ENCODE assay signal across 1 cellular context in the genomic region with DNA sequence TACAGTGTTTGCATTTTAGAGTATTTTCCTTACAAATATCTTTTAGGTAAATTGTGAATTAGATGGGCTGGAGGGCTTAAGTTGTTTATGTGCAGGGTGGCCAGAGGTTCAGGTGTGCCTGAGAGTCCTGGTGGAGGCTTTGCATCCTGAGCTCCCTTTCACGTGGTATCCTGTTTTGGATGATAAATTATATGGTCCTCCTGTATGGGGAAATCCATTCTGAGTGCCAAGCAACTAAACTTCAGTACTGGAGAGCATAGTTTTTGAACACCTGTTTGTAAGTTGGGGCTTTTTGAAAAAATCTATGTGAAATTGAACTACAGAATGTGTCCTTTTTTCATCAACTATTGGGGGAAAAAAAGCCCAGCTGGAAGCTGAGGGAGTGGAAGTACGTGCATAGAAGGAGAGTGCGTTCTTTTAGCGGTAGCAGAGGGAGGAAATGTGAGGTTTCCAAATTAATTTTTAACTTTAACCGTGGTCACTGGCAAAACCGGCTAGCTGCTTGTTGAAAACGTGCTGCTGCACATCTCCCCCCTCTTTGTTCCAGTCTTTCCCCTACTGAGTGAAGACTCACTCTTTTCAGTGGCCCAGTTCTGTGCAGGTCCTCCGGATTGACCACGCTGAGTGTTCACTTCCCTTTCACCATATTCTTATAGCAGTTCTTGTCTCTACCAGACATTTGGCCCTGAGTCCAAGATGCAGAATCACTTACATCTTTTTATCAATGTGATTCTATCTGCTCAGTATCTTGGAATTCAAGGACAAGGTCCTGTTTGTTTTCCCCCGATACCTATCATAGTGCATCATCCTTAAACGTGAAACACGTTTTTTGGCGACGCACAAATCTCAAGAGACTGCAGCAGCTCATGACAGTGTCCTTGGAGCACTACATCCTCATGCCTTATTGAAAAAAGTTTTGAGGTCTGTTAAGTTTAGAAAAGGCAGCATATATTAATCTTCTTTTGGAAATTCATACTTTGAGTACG.
TF ChIP-seq lines count a peak whose summit lies in the region.

No MANE protein-coding gene starts in this region.

TF ChIP-seq in HepG2, 621 proteins besides CTCF, POLR2A, EP300 and RAD21 (continued from another document and continues in another):
- 0 out of 2 replicates have a peak, but pooled peaks have one; percentile 32 for TF ChIP-seq ATF1 (CRISPR knock-in tag; IDR thresholded peaks at IDR 0.05)
- TF ChIP-seq, protein P1, sequence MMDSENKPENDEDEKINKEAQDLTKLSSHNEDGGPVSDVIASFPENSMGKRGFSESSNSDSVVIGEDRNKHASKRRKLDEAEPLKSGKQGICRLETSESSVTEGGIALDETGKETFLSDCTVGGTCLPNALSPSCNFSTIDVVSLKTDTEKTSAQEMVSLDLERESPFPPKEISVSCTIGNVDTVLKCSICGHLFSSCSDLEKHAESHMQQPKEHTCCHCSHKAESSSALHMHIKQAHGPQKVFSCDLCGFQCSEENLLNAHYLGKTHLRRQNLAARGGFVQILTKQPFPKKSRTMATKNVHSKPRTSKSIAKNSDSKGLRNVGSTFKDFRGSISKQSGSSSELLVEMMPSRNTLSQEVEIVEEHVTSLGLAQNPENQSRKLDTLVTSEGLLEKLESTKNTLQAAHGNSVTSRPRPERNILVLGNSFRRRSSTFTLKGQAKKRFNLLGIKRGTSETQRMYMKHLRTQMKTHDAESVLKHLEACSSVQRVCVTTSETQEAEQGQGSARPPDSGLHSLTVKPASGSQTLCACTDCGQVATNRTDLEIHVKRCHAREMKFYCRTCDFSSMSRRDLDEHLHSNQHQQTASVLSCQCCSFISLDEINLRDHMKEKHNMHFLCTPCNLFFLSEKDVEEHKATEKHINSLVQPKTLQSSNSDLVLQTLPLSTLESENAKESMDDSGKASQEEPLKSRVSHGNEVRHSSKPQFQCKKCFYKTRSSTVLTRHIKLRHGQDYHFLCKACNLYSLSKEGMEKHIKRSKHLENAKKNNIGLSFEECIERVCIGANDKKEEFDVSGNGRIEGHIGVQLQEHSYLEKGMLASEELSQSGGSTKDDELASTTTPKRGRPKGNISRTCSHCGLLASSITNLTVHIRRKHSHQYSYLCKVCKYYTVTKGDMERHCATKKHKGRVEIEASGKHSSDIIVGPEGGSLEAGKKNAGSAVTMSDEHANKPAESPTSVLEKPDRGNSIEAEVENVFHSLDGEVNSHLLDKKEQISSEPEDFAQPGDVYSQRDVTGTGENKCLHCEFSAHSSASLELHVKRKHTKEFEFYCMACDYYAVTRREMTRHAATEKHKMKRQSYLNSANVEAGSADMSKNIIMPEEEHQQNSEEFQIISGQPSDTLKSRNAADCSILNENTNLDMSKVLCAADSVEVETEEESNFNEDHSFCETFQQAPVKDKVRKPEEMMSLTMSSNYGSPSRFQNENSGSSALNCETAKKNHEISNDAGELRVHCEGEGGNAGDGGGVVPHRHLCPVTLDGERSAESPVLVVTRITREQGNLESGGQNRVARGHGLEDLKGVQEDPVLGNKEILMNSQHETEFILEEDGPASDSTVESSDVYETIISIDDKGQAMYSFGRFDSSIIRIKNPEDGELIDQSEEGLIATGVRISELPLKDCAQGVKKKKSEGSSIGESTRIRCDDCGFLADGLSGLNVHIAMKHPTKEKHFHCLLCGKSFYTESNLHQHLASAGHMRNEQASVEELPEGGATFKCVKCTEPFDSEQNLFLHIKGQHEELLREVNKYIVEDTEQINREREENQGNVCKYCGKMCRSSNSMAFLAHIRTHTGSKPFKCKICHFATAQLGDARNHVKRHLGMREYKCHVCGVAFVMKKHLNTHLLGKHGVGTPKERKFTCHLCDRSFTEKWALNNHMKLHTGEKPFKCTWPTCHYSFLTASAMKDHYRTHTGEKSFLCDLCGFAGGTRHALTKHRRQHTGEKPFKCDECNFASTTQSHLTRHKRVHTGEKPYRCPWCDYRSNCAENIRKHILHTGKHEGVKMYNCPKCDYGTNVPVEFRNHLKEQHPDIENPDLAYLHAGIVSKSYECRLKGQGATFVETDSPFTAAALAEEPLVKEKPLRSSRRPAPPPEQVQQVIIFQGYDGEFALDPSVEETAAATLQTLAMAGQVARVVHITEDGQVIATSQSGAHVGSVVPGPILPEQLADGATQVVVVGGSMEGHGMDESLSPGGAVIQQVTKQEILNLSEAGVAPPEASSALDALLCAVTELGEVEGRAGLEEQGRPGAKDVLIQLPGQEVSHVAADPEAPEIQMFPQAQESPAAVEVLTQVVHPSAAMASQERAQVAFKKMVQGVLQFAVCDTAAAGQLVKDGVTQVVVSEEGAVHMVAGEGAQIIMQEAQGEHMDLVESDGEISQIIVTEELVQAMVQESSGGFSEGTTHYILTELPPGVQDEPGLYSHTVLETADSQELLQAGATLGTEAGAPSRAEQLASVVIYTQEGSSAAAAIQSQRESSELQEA (CRISPR knock-in tag; IDR thresholded peaks at IDR 0.05; ENCODE audit: not compliant biosample characterization), result no peak
- no peak for TF ChIP-seq RBAK (CRISPR knock-in tag; IDR thresholded peaks at IDR 0.05)
- no peak for TF ChIP-seq MLLT10 (CRISPR knock-in tag; IDR thresholded peaks at IDR 0.05)
- TF ChIP-seq, protein P2, sequence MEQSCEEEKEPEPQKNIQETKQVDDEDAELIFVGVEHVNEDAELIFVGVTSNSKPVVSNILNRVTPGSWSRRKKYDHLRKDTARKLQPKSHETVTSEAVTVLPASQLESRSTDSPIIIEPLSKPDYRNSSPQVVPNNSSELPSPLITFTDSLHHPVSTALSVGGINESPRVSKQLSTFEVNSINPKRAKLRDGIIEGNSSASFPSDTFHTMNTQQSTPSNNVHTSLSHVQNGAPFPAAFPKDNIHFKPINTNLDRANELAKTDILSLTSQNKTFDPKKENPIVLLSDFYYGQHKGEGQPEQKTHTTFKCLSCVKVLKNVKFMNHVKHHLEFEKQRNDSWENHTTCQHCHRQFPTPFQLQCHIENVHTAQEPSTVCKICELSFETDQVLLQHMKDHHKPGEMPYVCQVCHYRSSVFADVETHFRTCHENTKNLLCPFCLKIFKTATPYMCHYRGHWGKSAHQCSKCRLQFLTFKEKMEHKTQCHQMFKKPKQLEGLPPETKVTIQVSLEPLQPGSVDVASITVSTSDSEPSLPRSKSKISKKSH (CRISPR knock-in tag; IDR thresholded peaks at IDR 0.05; ENCODE audit: borderline replicate concordance), result no peak
- no peak for TF ChIP-seq ZNF75D (CRISPR knock-in tag; IDR thresholded peaks at IDR 0.05; ENCODE audit: borderline replicate concordance)
- TF ChIP-seq ZNF607 (CRISPR knock-in tag; IDR thresholded peaks at IDR 0.05; ENCODE audit: borderline replicate concordance), result 0 out of 2 replicates have a peak, but pooled peaks have one; percentile 36
- TF ChIP-seq, protein P3, sequence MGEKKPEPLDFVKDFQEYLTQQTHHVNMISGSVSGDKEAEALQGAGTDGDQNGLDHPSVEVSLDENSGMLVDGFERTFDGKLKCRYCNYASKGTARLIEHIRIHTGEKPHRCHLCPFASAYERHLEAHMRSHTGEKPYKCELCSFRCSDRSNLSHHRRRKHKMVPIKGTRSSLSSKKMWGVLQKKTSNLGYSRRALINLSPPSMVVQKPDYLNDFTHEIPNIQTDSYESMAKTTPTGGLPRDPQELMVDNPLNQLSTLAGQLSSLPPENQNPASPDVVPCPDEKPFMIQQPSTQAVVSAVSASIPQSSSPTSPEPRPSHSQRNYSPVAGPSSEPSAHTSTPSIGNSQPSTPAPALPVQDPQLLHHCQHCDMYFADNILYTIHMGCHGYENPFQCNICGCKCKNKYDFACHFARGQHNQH (CRISPR knock-in tag; IDR thresholded peaks at IDR 0.05), result peak; percentile 26; the same call in 1 of the 2 replicates
- no peak for TF ChIP-seq ZNF720 (CRISPR knock-in tag; IDR thresholded peaks at IDR 0.05)
- TF ChIP-seq RFXANK (CRISPR knock-in tag; IDR thresholded peaks at IDR 0.05), result no peak
- no peak for TF ChIP-seq PPARG (CRISPR knock-in tag; conservative IDR thresholded peaks at IDR 0.05)
- no peak for TF ChIP-seq KDM5B (CRISPR knock-in tag; IDR thresholded peaks at IDR 0.05; ENCODE audit: borderline replicate concordance)
- TF ChIP-seq, protein P4, sequence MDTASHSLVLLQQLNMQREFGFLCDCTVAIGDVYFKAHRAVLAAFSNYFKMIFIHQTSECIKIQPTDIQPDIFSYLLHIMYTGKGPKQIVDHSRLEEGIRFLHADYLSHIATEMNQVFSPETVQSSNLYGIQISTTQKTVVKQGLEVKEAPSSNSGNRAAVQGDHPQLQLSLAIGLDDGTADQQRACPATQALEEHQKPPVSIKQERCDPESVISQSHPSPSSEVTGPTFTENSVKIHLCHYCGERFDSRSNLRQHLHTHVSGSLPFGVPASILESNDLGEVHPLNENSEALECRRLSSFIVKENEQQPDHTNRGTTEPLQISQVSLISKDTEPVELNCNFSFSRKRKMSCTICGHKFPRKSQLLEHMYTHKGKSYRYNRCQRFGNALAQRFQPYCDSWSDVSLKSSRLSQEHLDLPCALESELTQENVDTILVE (CRISPR knock-in tag; IDR thresholded peaks at IDR 0.05), result 0 out of 2 replicates have a peak, but pooled peaks have one; percentile 3
- TF ChIP-seq, protein P5, sequence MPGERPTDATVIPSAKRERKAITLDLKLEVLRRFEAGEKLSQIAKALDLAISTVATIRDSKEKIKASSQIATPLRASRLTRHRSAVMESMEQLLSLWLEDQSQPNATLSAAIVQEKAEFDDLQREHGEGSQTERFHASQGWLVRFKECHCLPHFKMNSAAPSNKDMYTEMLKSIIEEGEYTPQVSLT (CRISPR knock-in tag; IDR thresholded peaks at IDR 0.05; ENCODE audit: borderline replicate concordance, low read depth), result no peak
- no peak for TF ChIP-seq ZFP36L2 (CRISPR knock-in tag; IDR thresholded peaks at IDR 0.05)
- TF ChIP-seq, protein P6, sequence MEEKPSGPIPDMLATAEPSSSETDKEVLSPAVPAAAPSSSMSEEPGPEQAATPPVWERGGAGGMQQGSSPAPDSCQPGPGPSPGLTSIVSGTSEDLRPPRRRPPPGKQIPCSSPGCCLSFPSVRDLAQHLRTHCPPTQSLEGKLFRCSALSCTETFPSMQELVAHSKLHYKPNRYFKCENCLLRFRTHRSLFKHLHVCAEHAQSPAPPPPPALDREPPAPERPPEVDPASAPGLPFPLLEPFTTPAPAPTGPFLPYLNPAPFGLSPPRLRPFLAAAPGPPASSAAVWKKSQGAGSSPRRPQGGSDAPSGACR (CRISPR knock-in tag; IDR thresholded peaks at IDR 0.05), result no peak
- no peak for TF ChIP-seq ZNF264 (CRISPR knock-in tag; IDR thresholded peaks at IDR 0.05)
- TF ChIP-seq, protein P7, sequence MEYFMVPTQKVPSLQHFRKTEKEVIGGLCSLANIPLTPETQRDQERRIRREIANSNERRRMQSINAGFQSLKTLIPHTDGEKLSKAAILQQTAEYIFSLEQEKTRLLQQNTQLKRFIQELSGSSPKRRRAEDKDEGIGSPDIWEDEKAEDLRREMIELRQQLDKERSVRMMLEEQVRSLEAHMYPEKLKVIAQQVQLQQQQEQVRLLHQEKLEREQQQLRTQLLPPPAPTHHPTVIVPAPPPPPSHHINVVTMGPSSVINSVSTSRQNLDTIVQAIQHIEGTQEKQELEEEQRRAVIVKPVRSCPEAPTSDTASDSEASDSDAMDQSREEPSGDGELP (IDR thresholded peaks at IDR 0.05; ENCODE audit: borderline replicate concordance, low read depth), result peak; percentile 41; the same call in 1 of the 2 replicates
- TF ChIP-seq MAF1 (CRISPR knock-in tag; IDR thresholded peaks at IDR 0.05; ENCODE audit: borderline replicate concordance), result no peak
- no peak for TF ChIP-seq NR1H2 (CRISPR knock-in tag; IDR thresholded peaks at IDR 0.05; ENCODE audit: borderline replicate concordance, low read depth)
- TF ChIP-seq CCAR2 (optimal IDR thresholded peaks at IDR 0.05; ENCODE audit: low read depth, low read length), result no peak
- no peak for TF ChIP-seq CHD2 (IDR thresholded peaks at IDR 0.05; ENCODE audit: low read depth, low read length)
- TF ChIP-seq, protein P8, sequence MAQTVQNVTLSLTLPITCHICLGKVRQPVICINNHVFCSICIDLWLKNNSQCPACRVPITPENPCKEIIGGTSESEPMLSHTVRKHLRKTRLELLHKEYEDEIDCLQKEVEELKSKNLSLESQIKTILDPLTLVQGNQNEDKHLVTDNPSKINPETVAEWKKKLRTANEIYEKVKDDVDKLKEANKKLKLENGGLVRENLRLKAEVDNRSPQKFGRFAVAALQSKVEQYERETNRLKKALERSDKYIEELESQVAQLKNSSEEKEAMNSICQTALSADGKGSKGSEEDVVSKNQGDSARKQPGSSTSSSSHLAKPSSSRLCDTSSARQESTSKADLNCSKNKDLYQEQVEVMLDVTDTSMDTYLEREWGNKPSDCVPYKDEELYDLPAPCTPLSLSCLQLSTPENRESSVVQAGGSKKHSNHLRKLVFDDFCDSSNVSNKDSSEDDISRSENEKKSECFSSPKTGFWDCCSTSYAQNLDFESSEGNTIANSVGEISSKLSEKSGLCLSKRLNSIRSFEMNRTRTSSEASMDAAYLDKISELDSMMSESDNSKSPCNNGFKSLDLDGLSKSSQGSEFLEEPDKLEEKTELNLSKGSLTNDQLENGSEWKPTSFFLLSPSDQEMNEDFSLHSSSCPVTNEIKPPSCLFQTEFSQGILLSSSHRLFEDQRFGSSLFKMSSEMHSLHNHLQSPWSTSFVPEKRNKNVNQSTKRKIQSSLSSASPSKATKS (CRISPR knock-in tag; IDR thresholded peaks at IDR 0.05), result no peak
- TF ChIP-seq, protein P9, sequence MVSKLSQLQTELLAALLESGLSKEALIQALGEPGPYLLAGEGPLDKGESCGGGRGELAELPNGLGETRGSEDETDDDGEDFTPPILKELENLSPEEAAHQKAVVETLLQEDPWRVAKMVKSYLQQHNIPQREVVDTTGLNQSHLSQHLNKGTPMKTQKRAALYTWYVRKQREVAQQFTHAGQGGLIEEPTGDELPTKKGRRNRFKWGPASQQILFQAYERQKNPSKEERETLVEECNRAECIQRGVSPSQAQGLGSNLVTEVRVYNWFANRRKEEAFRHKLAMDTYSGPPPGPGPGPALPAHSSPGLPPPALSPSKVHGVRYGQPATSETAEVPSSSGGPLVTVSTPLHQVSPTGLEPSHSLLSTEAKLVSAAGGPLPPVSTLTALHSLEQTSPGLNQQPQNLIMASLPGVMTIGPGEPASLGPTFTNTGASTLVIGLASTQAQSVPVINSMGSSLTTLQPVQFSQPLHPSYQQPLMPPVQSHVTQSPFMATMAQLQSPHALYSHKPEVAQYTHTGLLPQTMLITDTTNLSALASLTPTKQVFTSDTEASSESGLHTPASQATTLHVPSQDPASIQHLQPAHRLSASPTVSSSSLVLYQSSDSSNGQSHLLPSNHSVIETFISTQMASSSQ (IDR thresholded peaks at IDR 0.05; ENCODE audit: low read depth), result peak; percentile 83
- TF ChIP-seq, protein P9 (CRISPR knock-in tag; IDR thresholded peaks at IDR 0.05; ENCODE audit: borderline replicate concordance), result 0 out of 2 replicates have a peak, but pooled peaks have one; percentile 59
- peak; percentile 61 for TF ChIP-seq SALL1 (CRISPR knock-in tag; IDR thresholded peaks at IDR 0.05)
- no peak for TF ChIP-seq NCOA1 (CRISPR knock-in tag; IDR thresholded peaks at IDR 0.05)
- TF ChIP-seq TAF15 (IDR thresholded peaks at IDR 0.05; ENCODE audit: low read depth, low read length, poor library complexity, severe bottlenecking), result no peak
- TF ChIP-seq EHMT2 (IDR thresholded peaks at IDR 0.05; ENCODE audit: borderline replicate concordance, low read depth, low read length), result no peak
- TF ChIP-seq ZBTB38 (CRISPR knock-in tag; IDR thresholded peaks at IDR 0.05), result peak; percentile 86
- 0 out of 2 replicates have a peak, but pooled peaks have one; percentile 75 for TF ChIP-seq ZNF557 (CRISPR knock-in tag; IDR thresholded peaks at IDR 0.05)
